ENCODE assay signal across 14 cellular contexts in genomic region chr17:20501896-20502295, GRCh38. TPM values are rescaled to one million over a fixed set of nuclear protein-coding genes. Genes with fewer than 3 reads are reported as not detected.
DNase-seq lines count a peak whose midpoint lies in the region; ATAC-seq, FAIRE-seq and TF ChIP-seq lines count a peak whose summit lies in the region.
"Not testable (repeated sequence)": the region's sequence is repeated elsewhere in the genome, so short reads cannot be mapped to it uniquely, and the experiment has no call there.
"Had no signal": no experiment of that assay in that cellular context is flagged by ENCODE, and none has a peak within 500 bp of the region (broad histone marks: within the 10 kb centered on the region; RNA-seq: fewer than 3 reads in every experiment).

No MANE protein-coding gene starts in this region.

- H2BK120ac ChIP-seq in IMR-90 (ENCODE audit: low read depth, low read length) = not testable (repeated sequence)

- dilution Hi-C loops in IMR-90 (cut with HindIII; ENCODE audit: low sequenced_read_pairs, unreplicated experiment) = not testable (repeated sequence)

- intact Hi-C loops in IMR-90 (cut with micrococcal nuclease); Panc1 (cut with micrococcal nuclease; ENCODE audit: unreplicated experiment); Right ventricle myocardium superior (cut with DNase I); mucosa of descending colon (cut with DNase I, micrococcal nuclease): not testable (repeated sequence)

- H3K27ac Mint-ChIP-seq in GM23338; WTC11; stimulated activated memory B cell treated with anti-CD40 and anti-IgM and Interleukin-4, amounts not matched to agents 10 μg/mL and 1 μg/mL and 100 μg/mL, for 72 hours: not testable (repeated sequence)

- not testable (repeated sequence) for BruUV-seq in IMR-90 (replicated peaks; lab: Mats Ljungman, UMichigan); Panc1 (replicated peaks; lab: Mats Ljungman, UMichigan)

- not testable (repeated sequence) for H2AK5ac ChIP-seq in IMR-90 (ENCODE audit: low read depth, low read length)

- H4K8ac ChIP-seq in IMR-90 (ENCODE audit: low read depth in 2 of 2, low read length in 2 of 2) = not testable (repeated sequence)

- H3K4me1 ChIP-seq in A549; GM23338 (ENCODE audit: insufficient read depth); IMR-90 (ENCODE audit: control insufficient read depth, insufficient read depth, low read length); Panc1 (ENCODE audit: control insufficient read depth, insufficient read depth, low read length); mucosa of descending colon (ENCODE audit: low read depth): not testable (repeated sequence)

- not testable (repeated sequence) for H4K91ac ChIP-seq in IMR-90 (ENCODE audit: insufficient read depth, low read depth, low read length)

- H3K18ac ChIP-seq in IMR-90 (ENCODE audit: low read depth, low read length) = not testable (repeated sequence)

- not testable (repeated sequence) for H3K36me3 ChIP-seq in GM23338 (ENCODE audit: insufficient read depth); IMR-90 (ENCODE audit: control insufficient read depth, insufficient read depth, low read length); Panc1 (ENCODE audit: control insufficient read depth, insufficient read depth, low read length); mucosa of descending colon (ENCODE audit: low read depth)

- ATAC-seq in A549 (peak; percentile 48 to 77; a peak in 3 of 6 replicates), GM23338 (peak; percentile 65), IMR-90 (ENCODE audit: low read depth) (peak; percentile 59; the same call in 1 of the 2 replicates), Panc1 (peak; percentile 66), WTC11 (peak; percentile 63), Right ventricle myocardium superior (ENCODE audit: poor library complexity) (peak; percentile 18), mucosa of descending colon (peak; percentile 12)
- ATAC-seq in stimulated activated memory B cell treated with anti-CD40 and anti-IgM and Interleukin-4, amounts not matched to agents 10 μg/mL and 1 μg/mL and 100 μg/mL, for 72 hours = peak; percentile 41

- in situ Hi-C loops in IMR-90 (cut with MboI; ENCODE audit: low sequenced_read_pairs); Panc1 (cut with HindIII; ENCODE audit: low pct_unique_long_range_greater_than_20kb, low sequenced_read_pairs): not testable (repeated sequence)

- not testable (repeated sequence) for H3K9me3 Mint-ChIP-seq in GM23338; WTC11; stimulated activated memory B cell treated with anti-CD40 and anti-IgM and Interleukin-4, amounts not matched to agents 10 μg/mL and 1 μg/mL and 100 μg/mL, for 72 hours

- H3K79me1 ChIP-seq in IMR-90 (ENCODE audit: low read depth in 1 of 2, low read length in 2 of 2) = not testable (repeated sequence)

- H3K56ac ChIP-seq in IMR-90 (ENCODE audit: extremely low read depth, insufficient read depth, low read length) = not testable (repeated sequence)

- FAIRE-seq in A549 (lab: Jason Lieb, UNC) = not testable (repeated sequence)

- not testable (repeated sequence) for H3K9me3 ChIP-seq in A549; IMR-90 (ENCODE audit: control insufficient read depth, insufficient read depth, low read length); Panc1 (ENCODE audit: control insufficient read depth, insufficient read depth, low read depth, low read length); mucosa of descending colon

- not testable (repeated sequence) for H3K4me2 ChIP-seq in A549; GM23338; IMR-90 (ENCODE audit: low read depth, low read length)

- H3K4ac ChIP-seq in IMR-90 (ENCODE audit: low read depth, low read length) = not testable (repeated sequence)

- not testable (repeated sequence) for H3K27me3 Mint-ChIP-seq in GM23338 (ENCODE audit: insufficient read depth, low read depth, poor library complexity); WTC11 (ENCODE audit: low read depth); stimulated activated memory B cell treated with anti-CD40 and anti-IgM and Interleukin-4, amounts not matched to agents 10 μg/mL and 1 μg/mL and 100 μg/mL, for 72 hours

- POLR2A ChIA-PET in A549 (lab: Yijun Ruan, JAX); IMR-90 (lab: Charles Lee; ENCODE audit: unreplicated experiment); Panc1 (lab: Charles Lee); WTC11 (lab: Charles Lee): not testable (repeated sequence)

- H3F3A ChIP-seq in GM23338 (replicated peaks; ENCODE audit: low read depth) = not testable (repeated sequence)

- H3K27ac ChIP-seq in A549; GM23338 (ENCODE audit: low read depth); IMR-90 (ENCODE audit: insufficient read depth, low read length); Panc1 (ENCODE audit: low read length): not testable (repeated sequence)

- not testable (repeated sequence) for H3K23ac ChIP-seq in IMR-90 (ENCODE audit: low read depth, low read length)

- not testable (repeated sequence) for H2AFZ ChIP-seq in GM23338; IMR-90 (replicated peaks; ENCODE audit: low read length, poor library complexity)

- H3K4me3 Mint-ChIP-seq in GM23338; WTC11; stimulated activated memory B cell treated with anti-CD40 and anti-IgM and Interleukin-4, amounts not matched to agents 10 μg/mL and 1 μg/mL and 100 μg/mL, for 72 hours: not testable (repeated sequence)

- H3K9ac ChIP-seq in IMR-90 (ENCODE audit: low read depth, low read length) = not testable (repeated sequence)

- H2BK20ac ChIP-seq in IMR-90 (ENCODE audit: low read depth, low read length) = not testable (repeated sequence)

- not testable (repeated sequence) for H3K9me2 ChIP-seq in GM23338 (ENCODE audit: insufficient read depth)

- H2AK9ac ChIP-seq in IMR-90 (replicated peaks; ENCODE audit: low read depth, low read length, poor library complexity) = not testable (repeated sequence)

- H3K14ac ChIP-seq in IMR-90 (replicated peaks; ENCODE audit: low read depth, low read length) = not testable (repeated sequence)

- TF ChIP-seq EP300 in A549 (IDR thresholded peaks at IDR 0.05) = not testable (repeated sequence)

- TF ChIP-seq POLR2A in A549 (IDR thresholded peaks at IDR 0.05; ENCODE audit: low read length); IMR-90 (IDR thresholded peaks at IDR 0.05; ENCODE audit: low read depth, low read length): not testable (repeated sequence)

- not testable (repeated sequence) for H4K5ac ChIP-seq in IMR-90 (ENCODE audit: low read depth, low read length)

- H2BK5ac ChIP-seq in IMR-90 (ENCODE audit: low read depth, low read length, poor library complexity, severe bottlenecking) = not testable (repeated sequence)

- DNase-seq in A549 (ENCODE audit: low read depth in 1 of 2, low spot score in 1 of 2); GM23338 (ENCODE audit: low spot score); IMR-90; Panc1 (ENCODE audit: low read depth, low spot score); Right ventricle myocardium superior; mucosa of descending colon: not testable (repeated sequence)
- DNase-seq in WTC11 (ENCODE audit: low spot score) = peak; percentile 19

- 38% methylated on average over 9 of the region's 11 CpGs for WGBS in A549 (ENCODE audit: missing lambda C conversion rate)
- WGBS in IMR-90 (ENCODE audit: extremely low coverage in 2 of 2, insufficient read length in 1 of 2), 2 experiments = no CpG with 5 or more reads among the region's 11 CpGs

- not testable (repeated sequence) for H4K20me1 ChIP-seq in GM23338 (replicated peaks; ENCODE audit: insufficient read depth); IMR-90 (ENCODE audit: insufficient read depth, low read length)

- not testable (repeated sequence) for H3K79me2 ChIP-seq in GM23338 (replicated peaks; ENCODE audit: insufficient read depth)

- H2BK15ac ChIP-seq in IMR-90 (ENCODE audit: low read depth, low read length) = not testable (repeated sequence)

- H3K36me3 Mint-ChIP-seq in GM23338 (ENCODE audit: low read depth); WTC11; stimulated activated memory B cell treated with anti-CD40 and anti-IgM and Interleukin-4, amounts not matched to agents 10 μg/mL and 1 μg/mL and 100 μg/mL, for 72 hours: not testable (repeated sequence)

- TF ChIP-seq RAD21 in A549 (conservative IDR thresholded peaks at IDR 0.05 in 1 of 2, IDR thresholded peaks at IDR 0.05 in 1 of 2); IMR-90 (IDR thresholded peaks at IDR 0.05; ENCODE audit: low read length): not testable (repeated sequence)

- TF ChIP-seq CTCF in A549 (IDR thresholded peaks at IDR 0.05); IMR-90 (conservative IDR thresholded peaks at IDR 0.05; ENCODE audit: low read depth, low read length); Panc1 (IDR thresholded peaks at IDR 0.05); WTC11 (IDR thresholded peaks at IDR 0.05); mucosa of descending colon (IDR thresholded peaks at IDR 0.05): not testable (repeated sequence)
- peak in 1 of 2 experiments; percentile 24; a peak in 1 of 4 replicates for TF ChIP-seq CTCF in GM23338 (conservative IDR thresholded peaks at IDR 0.05; ENCODE audit: low read depth in 2 of 2)

- H3K4me3 ChIP-seq in A549; GM23338; IMR-90 (ENCODE audit: insufficient read depth, low read depth, low read length); Panc1 (ENCODE audit: low read depth in 2 of 2, low read length in 2 of 2); mucosa of descending colon: not testable (repeated sequence)

- CTCF ChIA-PET in A549 (lab: Yijun Ruan, JAX); IMR-90 (lab: Yijun Ruan, JAX); Panc1 (lab: Charles Lee); WTC11 (lab: Charles Lee): not testable (repeated sequence)

- not testable (repeated sequence) for H3K4me1 Mint-ChIP-seq in GM23338; WTC11; stimulated activated memory B cell treated with anti-CD40 and anti-IgM and Interleukin-4, amounts not matched to agents 10 μg/mL and 1 μg/mL and 100 μg/mL, for 72 hours

- not testable (repeated sequence) for H3K9me1 ChIP-seq in IMR-90 (ENCODE audit: insufficient read depth, low read length)

- H3K27me3 ChIP-seq in GM23338 (ENCODE audit: insufficient read depth); IMR-90 (ENCODE audit: control insufficient read depth, insufficient read depth, low read length); Panc1 (ENCODE audit: control insufficient read depth, insufficient read depth, low read length): not testable (repeated sequence)

RNA-seq across cellular contexts. Expression of gene LGALS9B, which starts 34.6 kb away (rescaled TPM):
- polyA plus RNA-seq in A549 (2011; rRNA removed) (not detected in 2 replicates), A549 (2017; fragmentation: RNase III; extraction: RNeasy Plus Mini Kit Qiagen cat#74134 plus additional on column Dnase treatment) (not detected in 3 replicates), GM23338 (2016; fragmentation: Nextera tagmentation; extraction: Ambion mirVana) (not detected in 2 replicates), IMR-90 (2012; rRNA removed) (not detected in 2 replicates)
- polyA plus RNA-seq in A549 (2012; cell fraction: cytosol; rRNA removed) = not detected in 2 replicates
- not detected in 2 replicates for polyA plus RNA-seq in A549 (2012; cell fraction: nucleus; rRNA removed)
- not detected in 2 replicates for polyA minus RNA-seq in A549 (2011; rRNA and poly(A)+ RNA removed)
- not detected in 2 replicates for total RNA-seq in GM23338 (2014; rRNA removed; shearing (Covaris generic))
- total RNA-seq in IMR-90 (2012; rRNA removed) (not detected in 2 replicates), Panc1 (2021; ENCODE audit: unreplicated experiment) (not detected), WTC11 (2021) (not detected in 3 replicates), Right ventricle myocardium superior (not detected), mucosa of descending colon (10 to 100 TPM; 14.3 to 55.3 (median 26.6) TPM)
- polyA plus RNA-seq in IMR-90 (2012; cell fraction: cytosol; rRNA removed) = not detected in 2 replicates
- not detected in 2 replicates for polyA plus RNA-seq in IMR-90 (2012; cell fraction: nucleus; rRNA removed; ENCODE audit: low replicate concordance)
- polyA plus RNA-seq in Panc1 (2012; ENCODE audit: insufficient read length) = not detected
- total RNA-seq: CD4-positive, alpha-beta T cell; CD8-positive, alpha-beta memory T cell; H1; H7; HFFc6 had no signal
- polyA plus RNA-seq: CD14-positive monocyte; CD8-positive, alpha-beta memory T cell; H1 had no signal

Comparison
In these comparisons a context has a peak if more than half of its experiments do, and no peak if none do; other contexts are left out.
1. ATAC-seq: peak in every context shown above with its lines; median percentile 66 in Panc1; 65 in GM23338; 63 in WTC11; 62 in A549; 59 in IMR-90; 41 in stimulated activated memory B cell treated with anti-CD40 and anti-IgM and Interleukin-4, amounts not matched to agents 10 μg/mL and 1 μg/mL and 100 μg/mL, for 72 hours; 18 in Right ventricle myocardium superior; 12 in mucosa of descending colon.
2. RNA of gene LGALS9B, which starts 34.6 kb away (total RNA-seq): 14.3 to 55.3 TPM in mucosa of descending colon; not detected in Panc1 (single experiment), not detected in GM23338, not detected in IMR-90, not detected in WTC11 and not detected in Right ventricle myocardium superior (single experiment); every median in the first group is over 10 times any median in the second.